Comparison of ENCODE assay signal across 23 cellular contexts in genomic region chr4:84680956-84681355, GRCh38.
A peak's percentile ranks its signal among the peaks of the same experiment; 100 is the strongest.
DNase-seq lines count a peak whose midpoint lies in the region.
"Had no signal": no experiment of that assay in that cellular context is flagged by ENCODE, and none has a peak within 500 bp of the region (broad histone marks: within the 10 kb centered on the region; RNA-seq: fewer than 3 reads in every experiment).

No MANE protein-coding gene starts in this region.

- H3K36me3 Mint-ChIP-seq in dendritic cell treated with granulocyte-macrophage colony-stimulating factor and Interleukin-4, amounts not matched to agents 40 ng/mL and 50 ng/mL, for 4 days (ENCODE audit: low read depth) = peaks cover 93% of the 10 kb centered on the region
- H3K36me3 Mint-ChIP-seq in activated T-cell treated with anti-CD3 and anti-CD28 coated beads, Interleukin-2, amount 50 U/mL, for 24 hours (ENCODE audit: low read depth) = no peaks in the 10 kb centered on the region
- H3K36me3 Mint-ChIP-seq: naive thymus-derived CD8-positive, alpha-beta T cell; stimulated activated effector memory CD8-positive, alpha-beta T cell treated with anti-CD3 and anti-CD28 coated beads, Interleukin-12 subunit alpha, Interleukin-12 subunit beta, amount 100 ng/mL, for 72 hours; T-cell had no signal

- H3K4me3 ChIP-seq in BLaER1 = no peak overlapping the region
- no peak overlapping the region for H3K4me3 ChIP-seq in BLaER1 treated with 17β-estradiol and CSF1 and Interleukin-3, amounts not matched to agents 10 nM and 100 nM
- H3K4me3 ChIP-seq: adrenal gland, gastrocnemius medialis, lower lobe of right lung, upper lobe of right lung had no signal

- H3K9ac ChIP-seq in BLaER1 = no peak overlapping the region
- 0 out of 22 replicates have a peak overlapping the region, but pooled peaks of 1 of the 11 experiments have one; percentile 25 for H3K9ac ChIP-seq in BLaER1 treated with 17β-estradiol and CSF1 and Interleukin-3, amounts not matched to agents 10 nM and 100 nM

- no peaks in the 10 kb centered on the region for H3K27me3 ChIP-seq in BLaER1
- no peaks in the 10 kb centered on the region for H3K27me3 ChIP-seq in BLaER1 treated with 17β-estradiol and CSF1 and Interleukin-3, amounts not matched to agents 10 nM and 100 nM
- H3K27me3 ChIP-seq: adrenal gland, gastrocnemius medialis, upper lobe of right lung had no signal

- H3K4me3 Mint-ChIP-seq in dendritic cell treated with granulocyte-macrophage colony-stimulating factor and Interleukin-4, amounts not matched to agents 40 ng/mL and 50 ng/mL, for 4 days = no peak overlapping the region
- no peak overlapping the region for H3K4me3 Mint-ChIP-seq in activated T-cell treated with anti-CD3 and anti-CD28 coated beads, Interleukin-2, amount 50 U/mL, for 24 hours
- H3K4me3 Mint-ChIP-seq: activated B cell treated with CpG ODN at 0.5 μM for 24 hours; brain; naive thymus-derived CD8-positive, alpha-beta T cell; stimulated activated effector memory CD8-positive, alpha-beta T cell treated with anti-CD3 and anti-CD28 coated beads, Interleukin-12 subunit alpha, Interleukin-12 subunit beta, amount 100 ng/mL, for 72 hours; T-cell had no signal

- H3K9me3 Mint-ChIP-seq in dendritic cell treated with granulocyte-macrophage colony-stimulating factor and Interleukin-4, amounts not matched to agents 40 ng/mL and 50 ng/mL, for 4 days = no peaks in the 10 kb centered on the region
- H3K9me3 Mint-ChIP-seq in activated T-cell treated with anti-CD3 and anti-CD28 coated beads, Interleukin-2, amount 50 U/mL, for 24 hours = no peaks in the 10 kb centered on the region
- H3K9me3 Mint-ChIP-seq: activated B cell treated with CpG ODN at 0.5 μM for 24 hours; activated T-cell treated with anti-CD3 and anti-CD28 coated beads, Interleukin-2, amount 50 U/mL, for 72 hours; brain; naive thymus-derived CD8-positive, alpha-beta T cell; stimulated activated effector memory CD8-positive, alpha-beta T cell treated with anti-CD3 and anti-CD28 coated beads, Interleukin-12 subunit alpha, Interleukin-12 subunit beta, amount 100 ng/mL, for 72 hours; T-cell had no signal

- no peaks in the 10 kb centered on the region for H3K9me3 ChIP-seq in BLaER1
- H3K9me3 ChIP-seq in BLaER1 treated with 17β-estradiol and CSF1 and Interleukin-3, amounts not matched to agents 10 nM and 100 nM (replicated peaks in 1 of 11) = no peaks in the 10 kb centered on the region
- H3K9me3 ChIP-seq: adrenal gland, gastrocnemius medialis, lower lobe of right lung, upper lobe of right lung had no signal

- no peaks in the 10 kb centered on the region for H3K27me3 Mint-ChIP-seq in dendritic cell treated with granulocyte-macrophage colony-stimulating factor and Interleukin-4, amounts not matched to agents 40 ng/mL and 50 ng/mL, for 4 days
- peaks cover 4% of the 10 kb centered on the region for H3K27me3 Mint-ChIP-seq in activated T-cell treated with anti-CD3 and anti-CD28 coated beads, Interleukin-2, amount 50 U/mL, for 24 hours
- H3K27me3 Mint-ChIP-seq: activated B cell treated with CpG ODN at 0.5 μM for 24 hours, brain, T-cell had no signal

- peaks cover 42% of the 10 kb centered on the region for H3K4me1 ChIP-seq in BLaER1
- peaks cover 25 to 47% (median 39%) of the 10 kb centered on the region in 10 experiments for H3K4me1 ChIP-seq in BLaER1 treated with 17β-estradiol and CSF1 and Interleukin-3, amounts not matched to agents 10 nM and 100 nM

- peak overlapping the region; percentile 43 for H3K27ac Mint-ChIP-seq in dendritic cell treated with granulocyte-macrophage colony-stimulating factor and Interleukin-4, amounts not matched to agents 40 ng/mL and 50 ng/mL, for 4 days
- H3K27ac Mint-ChIP-seq in activated T-cell treated with anti-CD3 and anti-CD28 coated beads, Interleukin-2, amount 50 U/mL, for 24 hours = no peak overlapping the region
- H3K27ac Mint-ChIP-seq: activated B cell treated with CpG ODN at 0.5 μM for 24 hours; stimulated activated effector memory CD8-positive, alpha-beta T cell treated with anti-CD3 and anti-CD28 coated beads, Interleukin-12 subunit alpha, Interleukin-12 subunit beta, amount 100 ng/mL, for 72 hours; T-cell had no signal

- intact Hi-C loops in dendritic cell treated with granulocyte-macrophage colony-stimulating factor and Interleukin-4, amounts not matched to agents 40 ng/mL and 50 ng/mL, for 4 days (cut with micrococcal nuclease) = loop anchor here (5.0 kb wide), 1 partner anchor 99 kb away; the partner anchor contains the start of gene CDS1

- peaks cover 38% of the 10 kb centered on the region for H3K4me1 Mint-ChIP-seq in dendritic cell treated with granulocyte-macrophage colony-stimulating factor and Interleukin-4, amounts not matched to agents 40 ng/mL and 50 ng/mL, for 4 days (ENCODE audit: low read depth)
- H3K4me1 Mint-ChIP-seq in activated T-cell treated with anti-CD3 and anti-CD28 coated beads, Interleukin-2, amount 50 U/mL, for 24 hours (ENCODE audit: low read depth) = peaks cover 8% of the 10 kb centered on the region
- H3K4me1 Mint-ChIP-seq: activated B cell treated with CpG ODN at 0.5 μM for 24 hours; stimulated activated effector memory CD8-positive, alpha-beta T cell treated with anti-CD3 and anti-CD28 coated beads, Interleukin-12 subunit alpha, Interleukin-12 subunit beta, amount 100 ng/mL, for 72 hours had no signal

- H3K4me2 ChIP-seq in BLaER1 = peak overlapping the region; percentile 59
- H3K4me2 ChIP-seq in BLaER1 treated with 17β-estradiol and CSF1 and Interleukin-3, amounts not matched to agents 10 nM and 100 nM = peak overlapping the region in 10 of 11 experiments; percentile 62 to 75 (median 72); a peak in 18 of 22 replicates

- no peaks in the 10 kb centered on the region for H4K20me1 ChIP-seq in BLaER1
- H4K20me1 ChIP-seq in BLaER1 treated with 17β-estradiol and CSF1 and Interleukin-3, amounts not matched to agents 10 nM and 100 nM = peaks cover 0 to 94% (median 0%) of the 10 kb centered on the region in 11 experiments; a peak in 8 of 22 replicates

- peaks cover 63% of the 10 kb centered on the region for H3K36me3 ChIP-seq in BLaER1
- H3K36me3 ChIP-seq in BLaER1 treated with 17β-estradiol and CSF1 and Interleukin-3, amounts not matched to agents 10 nM and 100 nM = peaks cover 56 to 98% (median 96%) of the 10 kb centered on the region in 11 experiments

- DNase-seq in NCI-H1092 treated with DMSO at 0.1 percent for 48 hours (lab: John Stamatoyannopoulos, UW) (peak; percentile 14), OCI-M1 (lab: John Stamatoyannopoulos, UW) (no peak), substantia nigra (lab: John Stamatoyannopoulos, UW) (no peak)
- DNase-seq in activated T-cell treated with anti-CD3 and anti-CD28 coated beads, Interleukin-2, amount 50 U/mL, for 24 hours = no peak
- DNase-seq: activated B cell treated with CpG ODN at 0.5 μM for 24 hours; activated CD4-positive, alpha-beta T cell treated with anti-CD3 and anti-CD28 coated beads, Interleukin-2, amount 50 U/mL, for 1 hour; activated T-cell treated with anti-CD3 and anti-CD28 coated beads, Interleukin-2, amount 50 U/mL, for 72 hours; adrenal gland; COR-L47; DMS79; gastrocnemius medialis; lower lobe of right lung; naive thymus-derived CD8-positive, alpha-beta T cell; NCI-H1930; NCI-H774; T-cell; upper lobe of right lung had no signal

- H3K27ac ChIP-seq in BLaER1 = no peak overlapping the region
- H3K27ac ChIP-seq in BLaER1 treated with 17β-estradiol and CSF1 and Interleukin-3, amounts not matched to agents 10 nM and 100 nM = peak overlapping the region in 1 of 11 experiments; percentile 8; a peak in 1 of 22 replicates
- H3K27ac ChIP-seq in substantia nigra (ENCODE audit: low read depth, low read length, poor library complexity, severe bottlenecking) = no peak overlapping the region
- H3K27ac ChIP-seq: C4-2B, gastrocnemius medialis had no signal
